8 cellular contexts compared by ENCODE assay signal in genomic region chr2:168455692-168456525, GRCh38. TPM values are rescaled to one million over a fixed set of nuclear protein-coding genes. Genes with fewer than 3 reads are reported as not detected.
DNase-seq lines count a peak whose midpoint lies in the region; ATAC-seq and TF ChIP-seq lines count a peak whose summit lies in the region.

TSS of gene CERS6 (plus strand) at chr2:168456272. CDS start at chr2:168456449, 177 bp downstream.

- H3K4me3 ChIP-seq in GM23338 (peak within 1 kb of the TSS; percentile 90), suprapubic skin (peak within 1 kb of the TSS; percentile 72)

- no peak for TF ChIP-seq EP300 in suprapubic skin (IDR thresholded peaks at IDR 0.05)

- TF ChIP-seq CTCF in GM23338 (conservative IDR thresholded peaks at IDR 0.05; ENCODE audit: low read depth in 2 of 2) (no peak), omental fat pad (IDR thresholded peaks at IDR 0.05) (no peak), suprapubic skin (IDR thresholded peaks at IDR 0.05) (no peak)

- DNase-seq in GM23338 (ENCODE audit: low spot score), result peak; percentile 95
- peak; percentile 94 for DNase-seq in Kasumi-1 (lab: John Stamatoyannopoulos, UW)
- DNase-seq in SK-N-DZ (ENCODE audit: low spot score), result peak; percentile 91
- DNase-seq in glomerular visceral epithelial cell (ENCODE audit: extremely low spot score), result peak; percentile 94
- DNase-seq in omental fat pad (ENCODE audit: low spot score), result peak; percentile 73
- DNase-seq in suprapubic skin (ENCODE audit: low spot score in 2 of 2), result peak; percentile 95 to 97

- H3K9me3 ChIP-seq in ES-I3 (ENCODE audit: control insufficient read depth, insufficient read depth, low read length) (no peaks in the 10 kb centered on the region), suprapubic skin (no peaks in the 10 kb centered on the region)

- TF ChIP-seq POLR2A in suprapubic skin (IDR thresholded peaks at IDR 0.05), result no peak

- H3K27ac ChIP-seq in GM23338 (ENCODE audit: low read depth) (no peak within 1 kb of the TSS), suprapubic skin (peak within 1 kb of the TSS; percentile 58)

- WGBS in suprapubic skin, result 2% methylated on average over 18 of the region's 70 CpGs

- peaks cover 5% of the 10 kb centered on the region for H3K27me3 Mint-ChIP-seq in GM23338 (ENCODE audit: insufficient read depth, low read depth, poor library complexity)
- no peaks in the 10 kb centered on the region for H3K27me3 Mint-ChIP-seq in activated naive CD4-positive, alpha-beta T cell treated with anti-CD3 and anti-CD28 coated beads, Interleukin-2, amount 50 U/mL, for 24 hours

- peaks cover 8% of the 10 kb centered on the region; the same call in 1 of the 2 replicates for H3K4me1 ChIP-seq in ES-I3 (ENCODE audit: insufficient read depth, low read length)
- H3K4me1 ChIP-seq in GM23338 (ENCODE audit: insufficient read depth), result peaks cover 23% of the 10 kb centered on the region
- peaks cover 10% of the 10 kb centered on the region for H3K4me1 ChIP-seq in suprapubic skin

- peaks cover 8% of the 10 kb centered on the region for H4K20me1 ChIP-seq in GM23338 (replicated peaks; ENCODE audit: insufficient read depth)

- H3K4me1 Mint-ChIP-seq in GM23338, result peaks cover 24% of the 10 kb centered on the region
- H3K4me1 Mint-ChIP-seq in activated naive CD4-positive, alpha-beta T cell treated with anti-CD3 and anti-CD28 coated beads, Interleukin-2, amount 50 U/mL, for 24 hours, result peaks cover 36% of the 10 kb centered on the region

- no peaks in the 10 kb centered on the region for H3K36me3 ChIP-seq in ES-I3 (ENCODE audit: insufficient read depth, low read length)
- no peaks in the 10 kb centered on the region for H3K36me3 ChIP-seq in GM23338 (ENCODE audit: insufficient read depth)
- no peaks in the 10 kb centered on the region for H3K36me3 ChIP-seq in suprapubic skin

- no peaks in the 10 kb centered on the region for H3K9me3 Mint-ChIP-seq in GM23338
- no peaks in the 10 kb centered on the region for H3K9me3 Mint-ChIP-seq in activated naive CD4-positive, alpha-beta T cell treated with anti-CD3 and anti-CD28 coated beads, Interleukin-2, amount 50 U/mL, for 24 hours

- H3K79me2 ChIP-seq in GM23338 (replicated peaks; ENCODE audit: insufficient read depth), result peaks cover 40% of the 10 kb centered on the region

- no peak within 1 kb of the TSS; the same call in 2 of the 3 replicates for H3K4me3 Mint-ChIP-seq in GM23338
- H3K4me3 Mint-ChIP-seq in activated naive CD4-positive, alpha-beta T cell treated with anti-CD3 and anti-CD28 coated beads, Interleukin-2, amount 50 U/mL, for 24 hours, result peak within 1 kb of the TSS; percentile 94

- peaks cover 7% of the 10 kb centered on the region for H3K9me2 ChIP-seq in GM23338 (ENCODE audit: insufficient read depth)

- peak within 1 kb of the TSS; percentile 82 for H2AFZ ChIP-seq in GM23338

- H3K27me3 ChIP-seq in GM23338 (ENCODE audit: insufficient read depth), result peaks cover 17% of the 10 kb centered on the region
- no peaks in the 10 kb centered on the region for H3K27me3 ChIP-seq in suprapubic skin

- ATAC-seq in GM23338 (peak; percentile 87), omental fat pad (ENCODE audit: low FRiP score) (peak; percentile 97)

- H3K9ac ChIP-seq in ES-I3 (ENCODE audit: low read depth, low read length), result peak within 1 kb of the TSS; percentile 96

- peak within 1 kb of the TSS; percentile 94 for H3K4me2 ChIP-seq in GM23338

- H3K27ac Mint-ChIP-seq in GM23338, result peak within 1 kb of the TSS; percentile 66; the same call in 1 of the 2 replicates
- H3K27ac Mint-ChIP-seq in activated naive CD4-positive, alpha-beta T cell treated with anti-CD3 and anti-CD28 coated beads, Interleukin-2, amount 50 U/mL, for 24 hours, result peak within 1 kb of the TSS; percentile 76

- H3K36me3 Mint-ChIP-seq in GM23338 (ENCODE audit: low read depth), result no peaks in the 10 kb centered on the region
- H3K36me3 Mint-ChIP-seq in activated naive CD4-positive, alpha-beta T cell treated with anti-CD3 and anti-CD28 coated beads, Interleukin-2, amount 50 U/mL, for 24 hours, result peaks cover 2% of the 10 kb centered on the region

- H3F3A ChIP-seq in GM23338 (replicated peaks; ENCODE audit: low read depth), result no peaks in the 10 kb centered on the region

TF ChIP-seq in GM23338, 12 proteins besides CTCF, POLR2A, EP300 and RAD21:
- TF ChIP-seq CREB1 (CRISPR knock-in tag; IDR thresholded peaks at IDR 0.05; ENCODE audit: low read depth), result peak; percentile 53
- no peak for TF ChIP-seq ETS1 (IDR thresholded peaks at IDR 0.05)
- peak; percentile 90 for TF ChIP-seq POLR2AphosphoS5 (IDR thresholded peaks at IDR 0.05; ENCODE audit: low read depth)
- no peak for TF ChIP-seq EZH2phosphoT487 (IDR thresholded peaks at IDR 0.05; ENCODE audit: unreplicated experiment)
TF ChIP-seq in GM23338: peak in this region for 2.

RNA-seq across cellular contexts. Expression of gene CERS6, which starts in this region (rescaled TPM):
- total RNA-seq in GM23338 (2014; rRNA removed; shearing (Covaris generic)), result 33.5 and 35.0 TPM in 2 replicates
- polyA plus RNA-seq in GM23338 (2016; fragmentation: Nextera tagmentation; extraction: Ambion mirVana), result 6.9 and 7.4 TPM in 2 replicates
- 27.7 and 30.4 TPM in 2 replicates for polyA plus RNA-seq in SK-N-DZ (2014; cell fraction: cytosol; rRNA removed)
- 19.0 and 27.7 TPM in 2 replicates for polyA plus RNA-seq in SK-N-DZ (2014; cell fraction: nucleus; rRNA removed)
- total RNA-seq in omental fat pad (10 to 100 TPM; 25.9 to 57.2 (median 35.8) TPM), suprapubic skin (10 to 100 TPM; 68.7 to 83.3 (median 77.0) TPM)
